17 cellular contexts compared by ENCODE assay signal in the genomic region with DNA sequence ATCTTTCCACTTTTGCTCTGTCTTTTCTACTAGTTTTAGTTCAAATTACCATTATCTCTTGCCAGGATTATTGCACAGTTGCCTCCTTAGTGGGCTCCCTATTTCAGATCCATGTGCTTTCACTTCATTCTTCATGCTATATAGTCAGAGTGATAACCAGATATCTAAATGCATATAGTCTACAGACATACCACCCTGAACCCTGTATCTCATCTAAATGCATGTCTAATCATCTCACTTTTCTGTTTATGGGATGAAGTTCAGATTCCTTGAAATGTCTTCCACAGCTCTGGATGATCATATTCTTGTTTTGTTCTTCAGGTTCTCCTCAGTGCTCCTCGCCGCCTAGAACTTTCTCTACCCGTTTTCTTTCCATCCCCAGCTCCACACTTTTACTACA. TPM values are rescaled to one million over a fixed set of nuclear protein-coding genes. Genes with fewer than 3 reads are reported as not detected.
A peak's percentile ranks its signal among the peaks of the same experiment; 100 is the strongest.
DNase-seq lines count a peak whose midpoint lies in the region; ATAC-seq and TF ChIP-seq lines count a peak whose summit lies in the region.
"Had no signal": no experiment of that assay in that cellular context is flagged by ENCODE, and none has a peak within 500 bp of the region (broad histone marks: within the 10 kb centered on the region; RNA-seq: fewer than 3 reads in every experiment).

No MANE protein-coding gene starts in this region.

- H3K4me1 Mint-ChIP-seq in activated CD8-positive, alpha-beta memory T cell treated with anti-CD3 and anti-CD28 coated beads, Interleukin-2, amount 10 ng/mL, durations not matched to agents 7 days and 5 days: peaks cover 22% of the 10 kb centered on the region
- H3K4me1 Mint-ChIP-seq in CD8-positive, alpha-beta T cell (ENCODE audit: low read depth): peaks cover 60% of the 10 kb centered on the region
- peaks cover 20% of the 10 kb centered on the region for H3K4me1 Mint-ChIP-seq in activated T-helper 2 cell treated with anti-CD3 and anti-CD28 coated beads, Interferon-gamma antibody, Interleukin-2, Interleukin-4, amounts not matched to agents 10 μg/mL and 5 μg/mL and 100 μg/mL, durations not matched to agents 14 hours and 24 hours and 36 hours (ENCODE audit: low read depth)
- H3K4me1 Mint-ChIP-seq in naive thymus-derived CD4-positive, alpha-beta T cell: peaks cover 25 to 88% (median 55%) of the 10 kb centered on the region in 7 donors

- H3K36me3 Mint-ChIP-seq in activated CD8-positive, alpha-beta memory T cell treated with anti-CD3 and anti-CD28 coated beads, Interleukin-2, amount 10 ng/mL, durations not matched to agents 7 days and 5 days: peaks cover 42% of the 10 kb centered on the region
- H3K36me3 Mint-ChIP-seq in CD8-positive, alpha-beta T cell: peaks cover 43% of the 10 kb centered on the region
- peaks cover 32% of the 10 kb centered on the region for H3K36me3 Mint-ChIP-seq in activated T-helper 2 cell treated with anti-CD3 and anti-CD28 coated beads, Interferon-gamma antibody, Interleukin-2, Interleukin-4, amounts not matched to agents 10 μg/mL and 5 μg/mL and 100 μg/mL, durations not matched to agents 14 hours and 24 hours and 36 hours (ENCODE audit: low read depth)
- peaks cover 0 to 41% (median 11%) of the 10 kb centered on the region in 5 donors for H3K36me3 Mint-ChIP-seq in naive thymus-derived CD4-positive, alpha-beta T cell

- H3K27me3 ChIP-seq in CD8-positive, alpha-beta T cell (ENCODE audit: insufficient read depth, low read length): no peaks in the 10 kb centered on the region
- no peaks in the 10 kb centered on the region for H3K27me3 ChIP-seq in naive thymus-derived CD4-positive, alpha-beta T cell (ENCODE audit: control insufficient read depth in 2 of 2, insufficient read depth in 2 of 2, low read length in 2 of 2)
- no peaks in the 10 kb centered on the region for H3K27me3 ChIP-seq in heart right ventricle

- no peak for TF ChIP-seq CTCF in CD8-positive, alpha-beta T cell (IDR thresholded peaks at IDR 0.05)
- no peak for TF ChIP-seq CTCF in heart right ventricle (IDR thresholded peaks at IDR 0.05)

- H3K27ac Mint-ChIP-seq in activated CD8-positive, alpha-beta memory T cell treated with anti-CD3 and anti-CD28 coated beads, Interleukin-2, amount 10 ng/mL, durations not matched to agents 7 days and 5 days: peak overlapping the region; percentile 16
- H3K27ac Mint-ChIP-seq in CD8-positive, alpha-beta T cell: peak overlapping the region; percentile 73
- peak overlapping the region; percentile 4 for H3K27ac Mint-ChIP-seq in activated T-helper 2 cell treated with anti-CD3 and anti-CD28 coated beads, Interferon-gamma antibody, Interleukin-2, Interleukin-4, amounts not matched to agents 10 μg/mL and 5 μg/mL and 100 μg/mL, durations not matched to agents 14 hours and 24 hours and 36 hours
- H3K27ac Mint-ChIP-seq in naive thymus-derived CD4-positive, alpha-beta T cell: peak overlapping the region in 6 of 9 donors; percentile 1 to 68 (median 6)

- 93 to 95% methylated on average over 3 of the region's 3 CpGs for WGBS in heart right ventricle, 2 donors

- no peaks in the 10 kb centered on the region for H3K9me3 Mint-ChIP-seq in activated CD8-positive, alpha-beta memory T cell treated with anti-CD3 and anti-CD28 coated beads, Interleukin-2, amount 10 ng/mL, durations not matched to agents 7 days and 5 days (ENCODE audit: low read depth)
- H3K9me3 Mint-ChIP-seq in CD8-positive, alpha-beta T cell: no peaks in the 10 kb centered on the region
- H3K9me3 Mint-ChIP-seq in activated T-helper 2 cell treated with anti-CD3 and anti-CD28 coated beads, Interferon-gamma antibody, Interleukin-2, Interleukin-4, amounts not matched to agents 10 μg/mL and 5 μg/mL and 100 μg/mL, durations not matched to agents 14 hours and 24 hours and 36 hours: no peaks in the 10 kb centered on the region
- H3K9me3 Mint-ChIP-seq in naive thymus-derived CD4-positive, alpha-beta T cell: no peaks in the 10 kb centered on the region

- no peak overlapping the region for H3K27ac ChIP-seq in CD8-positive, alpha-beta T cell (ENCODE audit: low read depth, low read length)
- no peak overlapping the region for H3K27ac ChIP-seq in naive thymus-derived CD4-positive, alpha-beta T cell (ENCODE audit: low read depth, low read length)
- no peak overlapping the region for H3K27ac ChIP-seq in heart right ventricle
- H3K27ac ChIP-seq: GM23248 had no signal

- POLR2A ChIA-PET in CD8-positive, alpha-beta T cell (lab: Charles Lee): no interaction called here
- POLR2A ChIA-PET in naive thymus-derived CD4-positive, alpha-beta T cell (lab: Charles Lee): no interaction called here

- ATAC-seq in activated CD8-positive, alpha-beta memory T cell treated with anti-CD3 and anti-CD28 coated beads, Interleukin-2, amount 10 ng/mL, durations not matched to agents 7 days and 5 days: no peak
- ATAC-seq in CD8-positive, alpha-beta T cell: no peak
- ATAC-seq in naive thymus-derived CD4-positive, alpha-beta T cell: no peak
- no peak for ATAC-seq in heart right ventricle
- ATAC-seq: GM12878 had no signal

- intact Hi-C loops in CD8-positive, alpha-beta T cell (cut with DNase I, micrococcal nuclease): no loop called here
- intact Hi-C loops in activated T-helper 2 cell treated with anti-CD3 and anti-CD28 coated beads, Interferon-gamma antibody, Interleukin-2, Interleukin-4, amounts not matched to agents 10 μg/mL and 5 μg/mL and 100 μg/mL, durations not matched to agents 14 hours and 24 hours and 36 hours (cut with micrococcal nuclease): no loop called here
- intact Hi-C loops in naive thymus-derived CD4-positive, alpha-beta T cell (cut with micrococcal nuclease): loop anchor here in 1 of 2 donors (1.0 kb wide), 1 partner anchor 8 kb away; no protein-coding TSS in a partner anchor
- intact Hi-C loops in heart right ventricle (cut with DNase I): no loop called here

- no peak overlapping the region for H3K4me3 ChIP-seq in CD8-positive, alpha-beta T cell (ENCODE audit: low read depth, low read length)
- H3K4me3 ChIP-seq in naive thymus-derived CD4-positive, alpha-beta T cell (ENCODE audit: low read length): no peak overlapping the region
- no peak overlapping the region for H3K4me3 ChIP-seq in heart right ventricle
- H3K4me3 ChIP-seq: GM12878, GM23248 had no signal

- no peak for DNase-seq in activated CD8-positive, alpha-beta memory T cell treated with anti-CD3 and anti-CD28 coated beads, Interleukin-2, amount 10 ng/mL, durations not matched to agents 7 days and 5 days
- DNase-seq in activated CD8-positive, alpha-beta memory T cell treated with anti-CD3 and anti-CD28 coated beads, Interleukin-2, amount 50 U/mL, for 48 hours: no peak
- no peak for DNase-seq in CD8-positive, alpha-beta T cell
- no peak for DNase-seq in activated T-helper 2 cell treated with anti-CD3 and anti-CD28 coated beads, Interferon-gamma antibody, Interleukin-2, Interleukin-4, amounts not matched to agents 10 μg/mL and 5 μg/mL and 100 μg/mL, durations not matched to agents 14 hours and 24 hours and 36 hours (ENCODE audit: low spot score)
- DNase-seq in naive thymus-derived CD4-positive, alpha-beta T cell: no peak
- DNase-seq in ureter (ENCODE audit: low spot score) (no peak), heart right ventricle (no peak)
- no peak for DNase-seq in stimulated activated CD4-positive, alpha-beta T cell treated with anti-CD3 and anti-CD28 coated beads, Interleukin-4, amount 100 ng/mL, for 4 hours
- DNase-seq: C1 segment of cervical spinal cord, Calu3, GM23248, MM.1S, NCI-H2029, NCI-H2171 treated with DMSO at 0.1 percent for 48 hours, NCI-H510A treated with DMSO at 0.1 percent for 48 hours, SHP77 had no signal

- no peaks in the 10 kb centered on the region for H3K9me3 ChIP-seq in CD8-positive, alpha-beta T cell (ENCODE audit: low read length)
- no peaks in the 10 kb centered on the region for H3K9me3 ChIP-seq in naive thymus-derived CD4-positive, alpha-beta T cell (ENCODE audit: control insufficient read depth in 2 of 3, low read length in 3 of 3)
- no peaks in the 10 kb centered on the region for H3K9me3 ChIP-seq in heart right ventricle

- H3K4me1 ChIP-seq in CD8-positive, alpha-beta T cell (ENCODE audit: insufficient read depth, low read length): peaks cover 4% of the 10 kb centered on the region
- peaks cover 0 to 7% of the 10 kb centered on the region in 2 donors for H3K4me1 ChIP-seq in naive thymus-derived CD4-positive, alpha-beta T cell (ENCODE audit: control insufficient read depth in 2 of 2, insufficient read depth in 2 of 2, low read length in 2 of 2)
- H3K4me1 ChIP-seq in heart right ventricle: peaks cover 0 to 31% (median 8%) of the 10 kb centered on the region in 9 donors

- CTCF ChIA-PET in activated CD8-positive, alpha-beta memory T cell treated with anti-CD3 and anti-CD28 coated beads, Interleukin-2, amount 10 ng/mL, durations not matched to agents 7 days and 5 days (lab: Charles Lee): no interaction called here
- CTCF ChIA-PET in CD8-positive, alpha-beta T cell (lab: Charles Lee): interaction anchor here (0.9 kb wide), 1 partner anchor 45 kb away, joined by 4 read pairs; no protein-coding TSS in a partner anchor
- CTCF ChIA-PET in naive thymus-derived CD4-positive, alpha-beta T cell (lab: Charles Lee): no interaction called here

- no peaks in the 10 kb centered on the region for H3K36me3 ChIP-seq in CD8-positive, alpha-beta T cell (ENCODE audit: insufficient read depth, low read length)
- H3K36me3 ChIP-seq in naive thymus-derived CD4-positive, alpha-beta T cell (ENCODE audit: control insufficient read depth in 2 of 3, insufficient read depth in 3 of 3, low read length in 3 of 3): peaks cover 0 to 12% (median 0%) of the 10 kb centered on the region in 3 experiments
- peaks cover 0 to 35% (median 7%) of the 10 kb centered on the region in 9 donors for H3K36me3 ChIP-seq in heart right ventricle

- H3K4me3 Mint-ChIP-seq in activated CD8-positive, alpha-beta memory T cell treated with anti-CD3 and anti-CD28 coated beads, Interleukin-2, amount 10 ng/mL, durations not matched to agents 7 days and 5 days: no peak overlapping the region
- H3K4me3 Mint-ChIP-seq in CD8-positive, alpha-beta T cell: no peak overlapping the region
- no peak overlapping the region for H3K4me3 Mint-ChIP-seq in activated T-helper 2 cell treated with anti-CD3 and anti-CD28 coated beads, Interferon-gamma antibody, Interleukin-2, Interleukin-4, amounts not matched to agents 10 μg/mL and 5 μg/mL and 100 μg/mL, durations not matched to agents 14 hours and 24 hours and 36 hours (ENCODE audit: low read depth)
- H3K4me3 Mint-ChIP-seq in naive thymus-derived CD4-positive, alpha-beta T cell: peak overlapping the region in 7 of 10 donors; percentile 1 to 42 (median 29)

- no peaks in the 10 kb centered on the region for H3K27me3 Mint-ChIP-seq in activated CD8-positive, alpha-beta memory T cell treated with anti-CD3 and anti-CD28 coated beads, Interleukin-2, amount 10 ng/mL, durations not matched to agents 7 days and 5 days
- no peaks in the 10 kb centered on the region for H3K27me3 Mint-ChIP-seq in CD8-positive, alpha-beta T cell (ENCODE audit: low read depth)
- no peaks in the 10 kb centered on the region for H3K27me3 Mint-ChIP-seq in activated T-helper 2 cell treated with anti-CD3 and anti-CD28 coated beads, Interferon-gamma antibody, Interleukin-2, Interleukin-4, amounts not matched to agents 10 μg/mL and 5 μg/mL and 100 μg/mL, durations not matched to agents 14 hours and 24 hours and 36 hours (ENCODE audit: low read depth)
- no peaks in the 10 kb centered on the region for H3K27me3 Mint-ChIP-seq in naive thymus-derived CD4-positive, alpha-beta T cell

RNA-seq across cellular contexts. Expression of a gene that starts 13.8 kb away (rescaled TPM):
- total RNA-seq in activated CD8-positive, alpha-beta memory T cell treated with anti-CD3 and anti-CD28 coated beads, Interleukin-2, amount 10 ng/mL, durations not matched to agents 7 days and 5 days: 10 to 100 TPM; 23.3 to 26.7 TPM
- 10 to 100 TPM in 1 of 2 experiments, 1 to 10 TPM in 1; 7.4 to 10.0 TPM for total RNA-seq in CD8-positive, alpha-beta T cell
- total RNA-seq in activated T-helper 2 cell treated with anti-CD3 and anti-CD28 coated beads, Interferon-gamma antibody, Interleukin-2, Interleukin-4, amounts not matched to agents 10 μg/mL and 5 μg/mL and 100 μg/mL, durations not matched to agents 14 hours and 24 hours and 36 hours: 28.1 and 28.8 TPM in 2 replicates
- total RNA-seq in naive thymus-derived CD4-positive, alpha-beta T cell: 10 to 100 TPM; 19.7 to 41.7 (median 30.8) TPM
- polyA plus RNA-seq in naive thymus-derived CD4-positive, alpha-beta T cell: 1 to 10 TPM; 7.7 to 7.8 TPM
- total RNA-seq in ureter: 27.7 TPM
- 10 to 100 TPM in 4 of 10 donors, 1 to 10 TPM in 6; 7.7 to 11.8 (median 10.0) TPM for total RNA-seq in heart right ventricle
- 1 to 10 TPM; 3.3 to 9.2 TPM for polyA plus RNA-seq in heart right ventricle

Comparison
In these comparisons a context has a peak if more than half of its experiments do, and no peak if none do; other contexts are left out.
1. H3K27ac Mint-ChIP-seq: peak in every context shown above with its lines; median percentile 73 in CD8-positive, alpha-beta T cell; 16 in activated CD8-positive, alpha-beta memory T cell treated with anti-CD3 and anti-CD28 coated beads, Interleukin-2, amount 10 ng/mL, durations not matched to agents 7 days and 5 days; 6 in naive thymus-derived CD4-positive, alpha-beta T cell; 4 in activated T-helper 2 cell treated with anti-CD3 and anti-CD28 coated beads, Interferon-gamma antibody, Interleukin-2, Interleukin-4, amounts not matched to agents 10 μg/mL and 5 μg/mL and 100 μg/mL, durations not matched to agents 14 hours and 24 hours and 36 hours.
2. H3K4me3 Mint-ChIP-seq: peak in naive thymus-derived CD4-positive, alpha-beta T cell (7 of 10); none in activated CD8-positive, alpha-beta memory T cell treated with anti-CD3 and anti-CD28 coated beads, Interleukin-2, amount 10 ng/mL, durations not matched to agents 7 days and 5 days (single experiment), CD8-positive, alpha-beta T cell (single experiment) and activated T-helper 2 cell treated with anti-CD3 and anti-CD28 coated beads, Interferon-gamma antibody, Interleukin-2, Interleukin-4, amounts not matched to agents 10 μg/mL and 5 μg/mL and 100 μg/mL, durations not matched to agents 14 hours and 24 hours and 36 hours (single experiment).